ENCODE assay signal across 1 cellular context in genomic region chr1:198741744-198742143, GRCh38.
TF ChIP-seq lines count a peak whose summit lies in the region.

No MANE protein-coding gene starts in this region.

TF ChIP-seq in SK-N-SH treated with all-trans-retinoic acid at 6 μM for 48 hours, 23 proteins besides CTCF, POLR2A, EP300 and RAD21 (continued from another document):
- no peak for TF ChIP-seq CREB5 (CRISPR knock-in tag; IDR thresholded peaks at IDR 0.05; ENCODE audit: low read depth)
